13 cellular contexts compared by ENCODE assay signal in the genomic region with DNA sequence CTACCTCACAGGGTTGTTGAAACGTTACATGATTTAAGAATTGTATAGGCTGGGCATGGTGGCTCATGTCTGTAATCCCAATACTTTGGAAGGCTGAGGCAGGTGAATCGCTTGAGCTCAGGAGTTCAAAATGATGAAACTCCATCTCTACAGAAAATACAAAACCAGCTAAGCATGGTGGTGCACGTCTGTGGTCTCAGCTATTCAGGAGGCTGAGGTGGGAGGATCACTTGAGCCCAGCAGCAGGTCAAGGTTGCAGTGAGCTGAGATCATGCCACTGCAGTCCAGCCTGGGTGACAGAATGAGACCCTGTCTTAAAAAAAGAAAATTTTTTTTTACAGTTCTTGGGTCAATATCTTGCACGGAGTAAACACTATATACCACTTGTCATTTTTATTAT. TPM values are rescaled to one million over a fixed set of nuclear protein-coding genes. Genes with fewer than 3 reads are reported as not detected.
DNase-seq lines count a peak whose midpoint lies in the region; ATAC-seq and TF ChIP-seq lines count a peak whose summit lies in the region.
"Had no signal": no experiment of that assay in that cellular context is flagged by ENCODE, and none has a peak within 500 bp of the region (broad histone marks: within the 10 kb centered on the region; RNA-seq: fewer than 3 reads in every experiment).

No MANE protein-coding gene starts in this region.

- no peak overlapping the region for H3K4me3 ChIP-seq in AG04450 (ENCODE audit: low read depth, low read length)
- no peak overlapping the region for H3K4me3 ChIP-seq in hepatocyte
- H3K4me3 ChIP-seq in skeletal muscle satellite cell (ENCODE audit: low read length) = no peak overlapping the region
- no peak overlapping the region for H3K4me3 ChIP-seq in ovary

- TF ChIP-seq POLR2A in ovary (IDR thresholded peaks at IDR 0.05) = no peak

- peak overlapping the region; percentile 98 for H3K27ac ChIP-seq in AG04450 (ENCODE audit: low read depth, low read length)
- H3K27ac ChIP-seq in VCaP = peak overlapping the region; percentile 84
- peak overlapping the region; percentile 90 for H3K27ac ChIP-seq in hepatocyte
- no peak overlapping the region for H3K27ac ChIP-seq in ovary

- ATAC-seq in HG03432 (IDR thresholded peaks at IDR 0.05; ENCODE audit: unreplicated experiment) = no peak

- H3K9me3 ChIP-seq in AG04450 (ENCODE audit: control insufficient read depth, insufficient read depth, low read length) = no peaks in the 10 kb centered on the region
- H3K9me3 ChIP-seq in hepatocyte (ENCODE audit: low read depth) = no peaks in the 10 kb centered on the region
- H3K9me3 ChIP-seq in skeletal muscle satellite cell (replicated peaks; ENCODE audit: low read length) = no peaks in the 10 kb centered on the region
- H3K9me3 ChIP-seq in ovary = no peaks in the 10 kb centered on the region
- H3K9me3 ChIP-seq: BE2C had no signal

- H3K27me3 ChIP-seq in AG04450 (ENCODE audit: control insufficient read depth, insufficient read depth, low read length) = no peaks in the 10 kb centered on the region
- H3K27me3 ChIP-seq in hepatocyte = no peaks in the 10 kb centered on the region
- H3K27me3 ChIP-seq in skeletal muscle satellite cell (ENCODE audit: control insufficient read depth, insufficient read depth, low read length) = no peaks in the 10 kb centered on the region
- no peaks in the 10 kb centered on the region for H3K27me3 ChIP-seq in ovary
- H3K27me3 ChIP-seq: BE2C had no signal

- no peaks in the 10 kb centered on the region for H3K9me2 ChIP-seq in hepatocyte (replicated peaks; ENCODE audit: insufficient read depth)

- intact Hi-C loops in ovary (cut with DNase I) = loop anchor here in 1 of 4 donors (10.0 kb wide), 1 partner anchor 54 kb away; no protein-coding TSS in a partner anchor

- no peaks in the 10 kb centered on the region for H3K36me3 ChIP-seq in hepatocyte (replicated peaks; ENCODE audit: insufficient read depth, low read depth)
- peaks cover 16% of the 10 kb centered on the region for H3K36me3 ChIP-seq in skeletal muscle satellite cell (ENCODE audit: insufficient read depth, low read length)
- H3K36me3 ChIP-seq in ovary = no peaks in the 10 kb centered on the region
- H3K36me3 ChIP-seq: BE2C had no signal

- H3K4me1 ChIP-seq in hepatocyte (ENCODE audit: insufficient read depth) (peaks cover 35% of the 10 kb centered on the region), skeletal muscle satellite cell (ENCODE audit: control insufficient read depth, insufficient read depth, low read length) (peaks cover 80% of the 10 kb centered on the region), ovary (ENCODE audit: insufficient read depth) (peaks cover 3% of the 10 kb centered on the region)
- H3K4me1 ChIP-seq: BE2C had no signal

- H3K9ac ChIP-seq in skeletal muscle satellite cell (ENCODE audit: low read depth, low read length) = peak overlapping the region; percentile 4

- no peak for TF ChIP-seq EP300 in ovary (IDR thresholded peaks at IDR 0.05)

- H2AFZ ChIP-seq in hepatocyte = no peak overlapping the region

- H3K4me2 ChIP-seq in hepatocyte (peak overlapping the region; percentile 24), skeletal muscle satellite cell (ENCODE audit: low read length) (peak overlapping the region; percentile 3)

- DNase-seq in AG04450 (ENCODE audit: low read depth, low spot score) = no peak
- DNase-seq in hepatocyte (ENCODE audit: low spot score) = peak; percentile 2
- no peak for DNase-seq in GM19238 (ENCODE audit: insufficient read length, low spot score)
- no peak for DNase-seq in ovary
- no peak for DNase-seq in SKM-1 (lab: John Stamatoyannopoulos, UW; ENCODE audit: unreplicated experiment)
- DNase-seq: activated B cell treated with CpG ODN at 0.5 μM for 24 hours, BE2C, KBM-7, NCI-H1930, NCI-H748 treated with DMSO at 0.1 percent for 48 hours had no signal

- TF ChIP-seq CTCF in AG04450 (IDR thresholded peaks at IDR 0.05; ENCODE audit: low read depth, low read length) (no peak), VCaP (conservative IDR thresholded peaks at IDR 0.05) (no peak), hepatocyte (IDR thresholded peaks at IDR 0.05; ENCODE audit: poor library complexity) (no peak), ovary (IDR thresholded peaks at IDR 0.05) (no peak)

- no peaks in the 10 kb centered on the region for H3K79me2 ChIP-seq in hepatocyte

- WGBS in hepatocyte (ENCODE audit: low lambda C conversion rate, missing lambda C conversion rate) = 61% methylated on average over 4 of the region's 4 CpGs
- WGBS in ovary, 3 donors = 66 to 71% (median 71%) methylated on average over 4 of the region's 4 CpGs

- no peaks in the 10 kb centered on the region for H4K20me1 ChIP-seq in hepatocyte (ENCODE audit: insufficient read depth, poor library complexity, severe bottlenecking)

- POLR2A ChIA-PET in AG04450 (lab: Yijun Ruan, JAX) = interaction anchor here (0.6 to 2.6 kb wide), 9 partner anchors 8 to 52 kb away, joined by 3 to 24 read pairs (median 10); partner anchors contain the start of genes CSRP1 and PHLDA3

- CTCF ChIA-PET in AG04450 (lab: Charles Lee) = interaction anchor here (0.9 to 3.6 kb wide), 6 partner anchors 12 to 53 kb away, joined by 3 to 38 read pairs (median 14); no protein-coding TSS in a partner anchor

RNA-seq across cellular contexts. Expression of gene PHLDA3, which starts 8.2 kb away (rescaled TPM):
- polyA plus RNA-seq in AG04450 (2011; rRNA removed) (58.9 and 73.9 TPM in 2 replicates), hepatocyte (62.9 and 64.6 TPM in 2 replicates), ovary (10 to 100 TPM in 1 of 2 donors, 1 to 10 TPM in 1; 4.7 to 17.5 TPM)
- 31.5 and 42.8 TPM in 2 replicates for polyA minus RNA-seq in AG04450 (2011; rRNA and poly(A)+ RNA removed)
- total RNA-seq in hepatocyte (24.4 and 30.2 TPM in 2 replicates), ovary (10 to 100 TPM; 21.7 to 38.2 (median 29.0) TPM)
- total RNA-seq in skeletal muscle satellite cell (2012; rRNA removed) = 43.2 and 47.4 TPM in 2 replicates

RNA-seq across cellular contexts. Expression of gene TNNI1, which starts 39.3 kb away (rescaled TPM):
- polyA plus RNA-seq in AG04450 (2011; rRNA removed) = not detected in 2 replicates
- not detected in 2 replicates for polyA minus RNA-seq in AG04450 (2011; rRNA and poly(A)+ RNA removed)
- total RNA-seq in hepatocyte = 2.6 and 4.1 TPM in 2 replicates
- polyA plus RNA-seq in hepatocyte = 4.2 and 12.4 TPM in 2 replicates
- 1.3 and 175 TPM in 2 replicates for total RNA-seq in skeletal muscle satellite cell (2012; rRNA removed)
- under 1 TPM in 4 of 7 donors, not detected in 3; 0.15 to 0.97 (median 0.24) TPM for total RNA-seq in ovary
- under 1 TPM in 1 of 2 donors, not detected in 1; 0.02 TPM for polyA plus RNA-seq in ovary
- total RNA-seq: activated B cell treated with CpG ODN at 0.5 μM for 24 hours had no signal

RNA-seq across cellular contexts. Expression of gene CSRP1, which starts 46.1 kb away (rescaled TPM):
- polyA plus RNA-seq in AG04450 (2011; rRNA removed) (641 and 730 TPM in 2 replicates), hepatocyte (47.6 and 50.9 TPM in 2 replicates), ovary (100 to 1,000 TPM; 270 to 783 TPM)
- polyA minus RNA-seq in AG04450 (2011; rRNA and poly(A)+ RNA removed) = 568 and 749 TPM in 2 replicates
- total RNA-seq in hepatocyte (76.0 and 101 TPM in 2 replicates), ovary (100 to 1,000 TPM; 205 to 767 (median 274) TPM)
- 169 and 175 TPM in 2 replicates for total RNA-seq in skeletal muscle satellite cell (2012; rRNA removed)

Comparison
In these comparisons a context has a peak if more than half of its experiments do, and no peak if none do; other contexts are left out.
1. H3K27ac ChIP-seq: peak in AG04450 (single experiment), VCaP (single experiment) and hepatocyte (single experiment); none in ovary (0 of 2).